9 cellular contexts compared by ENCODE assay signal in genomic region chrX:107025538-107025937, GRCh38. TPM values are rescaled to one million over a fixed set of nuclear protein-coding genes. Genes with fewer than 3 reads are reported as not detected.
DNase-seq lines count a peak whose midpoint lies in the region; ATAC-seq and TF ChIP-seq lines count a peak whose summit lies in the region.
"Had no signal": no experiment of that assay in that cellular context is flagged by ENCODE, and none has a peak within 500 bp of the region (broad histone marks: within the 10 kb centered on the region; RNA-seq: fewer than 3 reads in every experiment).

No MANE protein-coding gene starts in this region.

- H3K27ac Mint-ChIP-seq in neural progenitor cell = no peak overlapping the region
- H3K27ac Mint-ChIP-seq: activated naive CD8-positive, alpha-beta T cell treated with anti-CD3 and anti-CD28 coated beads, Interleukin-2, amount 10 ng/mL, durations not matched to agents 7 days and 5 days had no signal

- no peak overlapping the region for H3K4me3 Mint-ChIP-seq in neural progenitor cell
- H3K4me3 Mint-ChIP-seq: activated naive CD8-positive, alpha-beta T cell treated with anti-CD3 and anti-CD28 coated beads, Interleukin-2, amount 10 ng/mL, durations not matched to agents 7 days and 5 days had no signal

- no peaks in the 10 kb centered on the region for H3K9me3 ChIP-seq in A673 (ENCODE audit: low read depth, low read length, poor library complexity, severe bottlenecking)
- H3K9me3 ChIP-seq in neural progenitor cell (ENCODE audit: low read depth) = no peaks in the 10 kb centered on the region

- no peaks in the 10 kb centered on the region for H3K4me1 ChIP-seq in A673 (ENCODE audit: insufficient read depth, low read length, poor library complexity, severe bottlenecking)
- H3K4me1 ChIP-seq in neural progenitor cell = no peaks in the 10 kb centered on the region

- POLR2A ChIA-PET in A673 (lab: Charles Lee; ENCODE audit: low non-redundant PET) = no interaction called here

- no peak overlapping the region for H3K9ac ChIP-seq in neural progenitor cell

- no peaks in the 10 kb centered on the region for H3K9me3 Mint-ChIP-seq in neural progenitor cell
- H3K9me3 Mint-ChIP-seq: activated naive CD8-positive, alpha-beta T cell treated with anti-CD3 and anti-CD28 coated beads, Interleukin-2, amount 10 ng/mL, durations not matched to agents 7 days and 5 days had no signal

- H3K36me3 ChIP-seq in A673 (ENCODE audit: insufficient read depth, low read length, poor library complexity, severe bottlenecking) = no peaks in the 10 kb centered on the region
- no peaks in the 10 kb centered on the region for H3K36me3 ChIP-seq in neural progenitor cell

- H3K27me3 ChIP-seq in A673 (replicated peaks; ENCODE audit: insufficient read depth, low read depth, low read length, poor library complexity) (no peaks in the 10 kb centered on the region), neural progenitor cell (no peaks in the 10 kb centered on the region)

- H4K20me1 ChIP-seq in neural progenitor cell (ENCODE audit: low read depth) = no peaks in the 10 kb centered on the region

- no peaks in the 10 kb centered on the region for H3F3A ChIP-seq in neural progenitor cell (ENCODE audit: low read depth)

- intact Hi-C loops in A673 (cut with micrococcal nuclease; ENCODE audit: unreplicated experiment) = loop anchor here (1.0 to 10.0 kb wide), 4 partner anchors 259 to 752 kb away; partner anchors contain the start of genes NCBP2L and TSC22D3

- no peak for ATAC-seq in HG03139 (IDR thresholded peaks at IDR 0.05; ENCODE audit: unreplicated experiment)
- ATAC-seq in GM19328 (IDR thresholded peaks at IDR 0.05; ENCODE audit: unreplicated experiment) = no peak

- CTCF ChIA-PET in A673 (lab: Charles Lee) = interaction anchor here (0.6 to 0.8 kb wide), 2 partner anchors 246 to 247 kb away, joined by 3 read pairs; no protein-coding TSS in a partner anchor

- DNase-seq in A673 (ENCODE audit: low spot score) = peak; percentile 31
- peak; percentile 37 for DNase-seq in NCI-H2227 treated with DMSO at 0.1 percent for 48 hours (lab: John Stamatoyannopoulos, UW)
- DNase-seq in dermis microvascular lymphatic vessel endothelial cell (ENCODE audit: low read depth in 2 of 2) = peak; percentile 11 to 31
- peak; percentile 50 for DNase-seq in neural progenitor cell (ENCODE audit: low spot score)
- no peak for DNase-seq in activated T-cell treated with anti-CD3 and anti-CD28 coated beads, Interleukin-2, amount 50 U/mL, for 1 hour
- DNase-seq: activated naive CD8-positive, alpha-beta T cell treated with anti-CD3 and anti-CD28 coated beads, Interleukin-2, amount 10 ng/mL, durations not matched to agents 7 days and 5 days had no signal

- no peak overlapping the region for H2AFZ ChIP-seq in neural progenitor cell (replicated peaks)

- no peaks in the 10 kb centered on the region for H3K36me3 Mint-ChIP-seq in neural progenitor cell
- H3K36me3 Mint-ChIP-seq: activated naive CD8-positive, alpha-beta T cell treated with anti-CD3 and anti-CD28 coated beads, Interleukin-2, amount 10 ng/mL, durations not matched to agents 7 days and 5 days had no signal

- H3K4me2 ChIP-seq in neural progenitor cell = no peak overlapping the region

- no peaks in the 10 kb centered on the region for H3K27me3 Mint-ChIP-seq in neural progenitor cell (ENCODE audit: insufficient read depth, low read depth)
- H3K27me3 Mint-ChIP-seq: activated naive CD8-positive, alpha-beta T cell treated with anti-CD3 and anti-CD28 coated beads, Interleukin-2, amount 10 ng/mL, durations not matched to agents 7 days and 5 days had no signal

- no TSS peak for BruUV-seq in A673 (replicated peaks; lab: Mats Ljungman, UMichigan)

- H3K4me3 ChIP-seq in A673 (ENCODE audit: low read depth, low read length, poor library complexity, severe bottlenecking) (no peak overlapping the region), neural progenitor cell (no peak overlapping the region)

- peak; percentile 67 for TF ChIP-seq CTCF in A673 (conservative IDR thresholded peaks at IDR 0.05; ENCODE audit: low read depth, low read length)
- TF ChIP-seq CTCF in GM12872 (IDR thresholded peaks at IDR 0.05; ENCODE audit: insufficient read depth, low read depth, low read length) = peak; percentile 49
- peak; percentile 66 for TF ChIP-seq CTCF in neural progenitor cell (IDR thresholded peaks at IDR 0.05)

- no peaks in the 10 kb centered on the region for H3K79me2 ChIP-seq in neural progenitor cell (ENCODE audit: low read depth)

- no peak overlapping the region for H3K27ac ChIP-seq in A673 (ENCODE audit: low read depth, low read length, poor library complexity, severe bottlenecking)
- H3K27ac ChIP-seq in neural progenitor cell = no peak overlapping the region

- no peaks in the 10 kb centered on the region for H3K4me1 Mint-ChIP-seq in neural progenitor cell
- H3K4me1 Mint-ChIP-seq: activated naive CD8-positive, alpha-beta T cell treated with anti-CD3 and anti-CD28 coated beads, Interleukin-2, amount 10 ng/mL, durations not matched to agents 7 days and 5 days had no signal

RNA-seq across cellular contexts. Expression of gene MORC4, which starts 25.5 kb away (rescaled TPM):
- total RNA-seq in A673 (2021) (15.9 and 21.2 TPM in 2 replicates), dermis microvascular lymphatic vessel endothelial cell (6.6 and 6.8 TPM in 2 replicates), neural progenitor cell (ENCODE audit: low replicate concordance) (4.2 and 7.6 TPM in 2 replicates)
